Comparison of ENCODE assay signal across 8 cellular contexts in genomic region chrX:15146515-15146914, GRCh38.
DNase-seq lines count a peak whose midpoint lies in the region; ATAC-seq and TF ChIP-seq lines count a peak whose summit lies in the region.

No MANE protein-coding gene starts in this region.

- no peaks in the 10 kb centered on the region for H3K4me1 Mint-ChIP-seq in glutamatergic neuron (ENCODE audit: low read depth, unreplicated experiment)

- no peak overlapping the region for H3K27ac Mint-ChIP-seq in glutamatergic neuron (ENCODE audit: unreplicated experiment)

- TF ChIP-seq CTCF in 22Rv1 (IDR thresholded peaks at IDR 0.05): peak; percentile 49
- TF ChIP-seq CTCF in GM12874 (IDR thresholded peaks at IDR 0.05; ENCODE audit: insufficient read depth, low read depth, low read length): 0 out of 2 replicates have a peak, but pooled peaks have one; percentile 16
- peak; percentile 61 for TF ChIP-seq CTCF in VCaP (conservative IDR thresholded peaks at IDR 0.05)
- TF ChIP-seq CTCF in glutamatergic neuron (IDR thresholded peaks at IDR 0.05; ENCODE audit: partially characterized antibody, unreplicated experiment): peak; percentile 73
- no peak for TF ChIP-seq CTCF in coronary artery (IDR thresholded peaks at IDR 0.05)

- peaks cover 3% of the 10 kb centered on the region for H3K9me3 Mint-ChIP-seq in glutamatergic neuron (ENCODE audit: unreplicated experiment)

- H3K36me3 Mint-ChIP-seq in glutamatergic neuron (ENCODE audit: unreplicated experiment): no peaks in the 10 kb centered on the region

- DNase-seq in glutamatergic neuron: peak; percentile 44
- no peak for DNase-seq in coronary artery (ENCODE audit: low spot score)

- no peak overlapping the region for H3K4me3 Mint-ChIP-seq in glutamatergic neuron (ENCODE audit: unreplicated experiment)

- H3K4me3 ChIP-seq in coronary artery: no peak overlapping the region

- no peak overlapping the region for H3K27ac ChIP-seq in 22Rv1
- H3K27ac ChIP-seq in VCaP: no peak overlapping the region
- no peak overlapping the region for H3K27ac ChIP-seq in coronary artery

- ATAC-seq in HG03342 (IDR thresholded peaks at IDR 0.05; ENCODE audit: unreplicated experiment): no peak
- ATAC-seq in HG02970 (IDR thresholded peaks at IDR 0.05; ENCODE audit: low FRiP score, unreplicated experiment): no peak
- no peak for ATAC-seq in GM19351 (IDR thresholded peaks at IDR 0.05; ENCODE audit: unreplicated experiment)

- no peaks in the 10 kb centered on the region for H3K27me3 Mint-ChIP-seq in glutamatergic neuron (ENCODE audit: unreplicated experiment)
